Comparison of ENCODE assay signal across 27 cellular contexts in the genomic region with DNA sequence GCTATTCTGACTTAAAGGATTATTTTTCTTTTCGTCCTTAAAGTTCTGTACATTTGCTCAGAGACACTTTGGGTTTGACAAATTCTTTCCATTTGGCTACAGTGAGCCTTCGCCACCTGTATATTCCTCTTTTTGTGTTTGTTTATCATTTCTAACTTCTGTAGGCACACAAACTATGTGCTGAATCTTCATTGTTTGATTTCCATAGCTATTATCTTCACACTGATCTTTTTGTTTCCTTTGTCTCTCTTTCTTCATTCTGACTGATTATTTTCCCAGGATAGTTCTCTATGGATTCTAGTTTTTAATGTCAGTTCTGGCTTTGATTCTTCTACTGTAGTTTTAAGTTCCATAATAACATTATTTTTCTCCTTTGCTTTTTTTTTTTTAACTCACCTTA.
"Had no signal": no experiment of that assay in that cellular context is flagged by ENCODE, and none has a peak within 500 bp of the region (broad histone marks: within the 10 kb centered on the region; RNA-seq: fewer than 3 reads in every experiment).

No MANE protein-coding gene starts in this region.

- H3K4me1 Mint-ChIP-seq: natural killer cell; stimulated activated naive CD8-positive, alpha-beta T cell treated with anti-CD3 and anti-CD28 coated beads, Interleukin-15, amount 100 ng/mL, for 72 hours had no signal

- H3K36me3 ChIP-seq: left ventricle myocardium inferior, neural progenitor cell, ovary, right atrium auricular region, right lobe of liver, tibial nerve, uterus had no signal

- H3K9me3 ChIP-seq: ovary, right lobe of liver had no signal

- H3K27ac ChIP-seq: left ventricle myocardium inferior, neural progenitor cell, ovary, right atrium auricular region, right lobe of liver, tibial nerve, uterus had no signal

- H2AFZ ChIP-seq: neural progenitor cell had no signal

- ATAC-seq: natural killer cell; right lobe of liver; stimulated activated memory B cell treated with anti-CD40 and anti-IgM and Interleukin-4, amounts not matched to agents 10 μg/mL and 1 μg/mL and 100 μg/mL, for 72 hours; stimulated activated naive CD8-positive, alpha-beta T cell treated with anti-CD3 and anti-CD28 coated beads, Interleukin-15, amount 100 ng/mL, for 72 hours had no signal

- H3K36me3 Mint-ChIP-seq: immature natural killer cell; neural progenitor cell; stimulated activated memory B cell treated with anti-CD40 and anti-IgM and Interleukin-4, amounts not matched to agents 10 μg/mL and 1 μg/mL and 100 μg/mL, for 72 hours; type B pancreatic cell had no signal

- H3K4me3 Mint-ChIP-seq: immature natural killer cell; mesothelial cell of epicardium; naive B cell; natural killer cell; nephron progenitor cell; neural progenitor cell; stimulated activated memory B cell treated with anti-CD40 and anti-IgM and Interleukin-4, amounts not matched to agents 10 μg/mL and 1 μg/mL and 100 μg/mL, for 72 hours; stimulated activated naive CD8-positive, alpha-beta T cell treated with anti-CD3 and anti-CD28 coated beads, Interleukin-15, amount 100 ng/mL, for 72 hours; type B pancreatic cell had no signal

- H3K4me2 ChIP-seq: neural progenitor cell, smooth muscle cell had no signal

- H3K27ac Mint-ChIP-seq: immature natural killer cell; mesothelial cell of epicardium; naive B cell; natural killer cell; nephron progenitor cell; neural progenitor cell; progenitor cell of endocrine pancreas; stimulated activated memory B cell treated with anti-CD40 and anti-IgM and Interleukin-4, amounts not matched to agents 10 μg/mL and 1 μg/mL and 100 μg/mL, for 72 hours; stimulated activated naive CD8-positive, alpha-beta T cell treated with anti-CD3 and anti-CD28 coated beads, Interleukin-15, amount 100 ng/mL, for 72 hours; type B pancreatic cell had no signal

- DNase-seq: hypothalamus; immature natural killer cell; kidney; left ventricle myocardium inferior; mesendoderm; naive B cell; natural killer cell; nephron progenitor cell; ovary; right lobe of liver; stimulated activated CD4-positive, alpha-beta T cell treated with anti-CD3 and anti-CD28 coated beads, Interleukin-1b, Interleukin-23, amount 100 ng/mL, for 48 hours; stimulated activated CD4-positive, alpha-beta T cell treated with anti-CD3 and anti-CD28 coated beads, Interleukin-2, amount 100 ng/mL, for 48 hours; stimulated activated CD4-positive, alpha-beta T cell treated with anti-CD3 and anti-CD28 coated beads, Interleukin-4, amount 100 ng/mL, for 4 hours; stimulated activated CD8-positive, alpha-beta memory T cell treated with anti-CD3 and anti-CD28 coated beads, Interleukin-4, amount 100 ng/mL, for 48 hours; stimulated activated naive CD4-positive, alpha-beta T cell treated with Interleukin-2 at 50 U/mL for 16 hours; stimulated activated naive CD8-positive, alpha-beta T cell treated with anti-CD3 and anti-CD28 coated beads, Interleukin-15, amount 100 ng/mL, for 72 hours; substantia nigra; uterus had no signal

- H3K4me1 ChIP-seq: neural progenitor cell, right lobe of liver, tibial nerve, uterus had no signal

- H3K4me3 ChIP-seq: left ventricle myocardium inferior, lung, neural progenitor cell, ovary, right atrium auricular region, right lobe of liver, smooth muscle cell, tibial nerve, uterus had no signal

- H3K27me3 Mint-ChIP-seq: stimulated activated naive CD8-positive, alpha-beta T cell treated with anti-CD3 and anti-CD28 coated beads, Interleukin-15, amount 100 ng/mL, for 72 hours; type B pancreatic cell had no signal
